ENCODE assay signal across 6 cellular contexts in the genomic region with DNA sequence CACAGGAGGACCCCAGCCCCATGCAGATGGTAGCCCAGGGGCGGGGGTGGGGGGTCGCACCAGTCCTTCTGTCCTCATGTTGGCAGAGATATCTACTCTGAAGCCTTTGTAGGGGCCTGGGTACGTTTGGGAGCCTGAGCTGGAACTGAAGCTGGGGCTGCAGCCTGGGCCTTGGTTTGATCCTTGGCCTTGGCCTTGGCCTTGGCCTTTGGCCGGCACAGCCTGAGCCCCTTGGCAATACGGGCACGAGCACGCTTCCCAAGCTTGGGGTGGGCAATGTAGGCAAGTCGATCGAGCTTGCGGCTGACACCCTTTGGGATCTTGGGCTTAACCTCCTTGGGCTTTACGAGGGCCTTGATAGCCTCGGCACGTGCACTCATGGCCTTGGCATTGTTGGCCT. TPM values are rescaled to one million over a fixed set of nuclear protein-coding genes. Genes with fewer than 3 reads are reported as not detected.
DNase-seq lines count a peak whose midpoint lies in the region; ATAC-seq and TF ChIP-seq lines count a peak whose summit lies in the region.
"Not testable (repeated sequence)": the region's sequence is repeated elsewhere in the genome, so short reads cannot be mapped to it uniquely, and the experiment has no call there.

No MANE protein-coding gene starts in this region.

- not testable (repeated sequence) for ATAC-seq in IMR-90 (ENCODE audit: low read depth)

- dilution Hi-C loops in IMR-90 (cut with HindIII; ENCODE audit: low sequenced_read_pairs, unreplicated experiment): not testable (repeated sequence)

- H2BK5ac ChIP-seq in IMR-90 (ENCODE audit: low read depth, low read length, poor library complexity, severe bottlenecking): not testable (repeated sequence)

- peak overlapping the region; percentile 98 for H3K4me3 Mint-ChIP-seq in activated naive CD4-positive, alpha-beta T cell treated with anti-CD3 and anti-CD28 coated beads for 36 hours
- peak overlapping the region; percentile 100 for H3K4me3 Mint-ChIP-seq in progenitor cell of endocrine pancreas (ENCODE audit: low read depth)

- peaks cover 31% of the 10 kb centered on the region for H3K36me3 ChIP-seq in IMR-90 (ENCODE audit: control insufficient read depth, insufficient read depth, low read length)

- H2AK9ac ChIP-seq in IMR-90 (replicated peaks; ENCODE audit: low read depth, low read length, poor library complexity): not testable (repeated sequence)

- H2BK120ac ChIP-seq in IMR-90 (ENCODE audit: low read depth, low read length): not testable (repeated sequence)

- WGBS in IMR-90 (ENCODE audit: extremely low coverage in 2 of 2, insufficient read length in 1 of 2), 2 experiments: no CpG with 5 or more reads among the region's 13 CpGs

- CTCF ChIA-PET in IMR-90 (lab: Yijun Ruan, JAX): not testable (repeated sequence)
- CTCF ChIA-PET in activated naive CD4-positive, alpha-beta T cell treated with anti-CD3 and anti-CD28 coated beads for 36 hours (lab: Charles Lee): interaction anchor here (1.1 kb wide), 1 partner anchor 232 kb away, joined by 3 read pairs; a partner anchor contains a TSS

- peak overlapping the region; percentile 100 for H3K27ac Mint-ChIP-seq in activated naive CD4-positive, alpha-beta T cell treated with anti-CD3 and anti-CD28 coated beads for 36 hours
- H3K27ac Mint-ChIP-seq in progenitor cell of endocrine pancreas: not testable (repeated sequence)

- not testable (repeated sequence) for H2AFZ ChIP-seq in IMR-90 (replicated peaks; ENCODE audit: low read length, poor library complexity)

- H3K36me3 Mint-ChIP-seq in activated naive CD4-positive, alpha-beta T cell treated with anti-CD3 and anti-CD28 coated beads for 36 hours (ENCODE audit: low read depth): peaks cover 43% of the 10 kb centered on the region
- H3K36me3 Mint-ChIP-seq in progenitor cell of endocrine pancreas (ENCODE audit: insufficient read depth): peaks cover 17% of the 10 kb centered on the region

- not testable (repeated sequence) for H3K4me3 ChIP-seq in IMR-90 (ENCODE audit: insufficient read depth, low read depth, low read length)

- H3K27ac ChIP-seq in C4-2B (peak overlapping the region; percentile 93; the same call in 1 of the 2 replicates), VCaP (peak overlapping the region; percentile 91), epithelial cell of prostate (peak overlapping the region; percentile 22)
- H3K27ac ChIP-seq in IMR-90 (ENCODE audit: insufficient read depth, low read length): not testable (repeated sequence)

- H3K23ac ChIP-seq in IMR-90 (ENCODE audit: low read depth, low read length): not testable (repeated sequence)

- not testable (repeated sequence) for H4K5ac ChIP-seq in IMR-90 (ENCODE audit: low read depth, low read length)

- H3K27me3 Mint-ChIP-seq in activated naive CD4-positive, alpha-beta T cell treated with anti-CD3 and anti-CD28 coated beads for 36 hours (ENCODE audit: low read depth); progenitor cell of endocrine pancreas: not testable (repeated sequence)

- in situ Hi-C loops in IMR-90 (cut with MboI; ENCODE audit: low sequenced_read_pairs): not testable (repeated sequence)

- not testable (repeated sequence) for H2AK5ac ChIP-seq in IMR-90 (ENCODE audit: low read depth, low read length)

- not testable (repeated sequence) for H3K27me3 ChIP-seq in IMR-90 (ENCODE audit: control insufficient read depth, insufficient read depth, low read length)

- POLR2A ChIA-PET in IMR-90 (lab: Charles Lee; ENCODE audit: unreplicated experiment): not testable (repeated sequence)

- not testable (repeated sequence) for H3K9me3 ChIP-seq in IMR-90 (ENCODE audit: control insufficient read depth, insufficient read depth, low read length)

- BruUV-seq in IMR-90 (replicated peaks; lab: Mats Ljungman, UMichigan): TSS peak; percentile 93

- peaks cover 24 to 47% of the 10 kb centered on the region in 2 experiments; a peak in 3 of 4 replicates for H3K79me1 ChIP-seq in IMR-90 (ENCODE audit: low read depth in 1 of 2, low read length in 2 of 2)

- H3K4ac ChIP-seq in IMR-90 (ENCODE audit: low read depth, low read length): not testable (repeated sequence)

- H3K9ac ChIP-seq in IMR-90 (ENCODE audit: low read depth, low read length): not testable (repeated sequence)

- not testable (repeated sequence) for TF ChIP-seq POLR2A in IMR-90 (IDR thresholded peaks at IDR 0.05; ENCODE audit: low read depth, low read length)

- TF ChIP-seq RAD21 in IMR-90 (IDR thresholded peaks at IDR 0.05; ENCODE audit: low read length): not testable (repeated sequence)

- peaks cover 11% of the 10 kb centered on the region for H3K4me1 ChIP-seq in IMR-90 (ENCODE audit: control insufficient read depth, insufficient read depth, low read length)

- H3K56ac ChIP-seq in IMR-90 (ENCODE audit: extremely low read depth, insufficient read depth, low read length): not testable (repeated sequence)

- peaks cover 28% of the 10 kb centered on the region for H3K4me1 Mint-ChIP-seq in activated naive CD4-positive, alpha-beta T cell treated with anti-CD3 and anti-CD28 coated beads for 36 hours (ENCODE audit: low read depth)
- H3K4me1 Mint-ChIP-seq in progenitor cell of endocrine pancreas (ENCODE audit: low read depth): peaks cover 19% of the 10 kb centered on the region

- not testable (repeated sequence) for DNase-seq in IMR-90; activated naive CD4-positive, alpha-beta T cell treated with anti-CD3 and anti-CD28 coated beads for 36 hours; epithelial cell of prostate (ENCODE audit: low read depth, low spot score); progenitor cell of endocrine pancreas (ENCODE audit: low spot score, unreplicated experiment)

- H3K9me1 ChIP-seq in IMR-90 (ENCODE audit: insufficient read depth, low read length): not testable (repeated sequence)

- not testable (repeated sequence) for H4K91ac ChIP-seq in IMR-90 (ENCODE audit: insufficient read depth, low read depth, low read length)

- H2BK15ac ChIP-seq in IMR-90 (ENCODE audit: low read depth, low read length): not testable (repeated sequence)

- intact Hi-C loops in IMR-90 (cut with micrococcal nuclease): loop anchor here (2.0 kb wide), 1 partner anchor 51 kb away; a partner anchor contains a TSS
- intact Hi-C loops in activated naive CD4-positive, alpha-beta T cell treated with anti-CD3 and anti-CD28 coated beads for 36 hours (cut with micrococcal nuclease): loop anchor here (1.0 to 10.0 kb wide), 3 partner anchors 46 to 691 kb away; a partner anchor contains a TSS

- not testable (repeated sequence) for H3K18ac ChIP-seq in IMR-90 (ENCODE audit: low read depth, low read length)

- not testable (repeated sequence) for TF ChIP-seq CTCF in C4-2B (conservative IDR thresholded peaks at IDR 0.05); IMR-90 (conservative IDR thresholded peaks at IDR 0.05; ENCODE audit: low read depth, low read length); VCaP (conservative IDR thresholded peaks at IDR 0.05); progenitor cell of endocrine pancreas (IDR thresholded peaks at IDR 0.05; ENCODE audit: unreplicated experiment)

- H4K20me1 ChIP-seq in IMR-90 (ENCODE audit: insufficient read depth, low read length): peaks cover 18% of the 10 kb centered on the region; the same call in 1 of the 2 replicates

- not testable (repeated sequence) for H4K8ac ChIP-seq in IMR-90 (ENCODE audit: low read depth in 2 of 2, low read length in 2 of 2)

- H3K14ac ChIP-seq in IMR-90 (replicated peaks; ENCODE audit: low read depth, low read length): not testable (repeated sequence)

- not testable (repeated sequence) for H3K4me2 ChIP-seq in IMR-90 (ENCODE audit: low read depth, low read length)

- H2BK20ac ChIP-seq in IMR-90 (ENCODE audit: low read depth, low read length): not testable (repeated sequence)

- not testable (repeated sequence) for H3K9me3 Mint-ChIP-seq in activated naive CD4-positive, alpha-beta T cell treated with anti-CD3 and anti-CD28 coated beads for 36 hours; progenitor cell of endocrine pancreas (ENCODE audit: low read depth)

RNA-seq across cellular contexts. Expression of a gene that starts 2.0 kb away (rescaled TPM):
- total RNA-seq in IMR-90 (2012; rRNA removed): 1,798 and 2,081 TPM in 2 replicates
- 2,126 and 2,187 TPM in 2 replicates for polyA plus RNA-seq in IMR-90 (2012; rRNA removed)
- 1,284 and 2,643 TPM in 2 replicates for polyA plus RNA-seq in IMR-90 (2012; cell fraction: cytosol; rRNA removed)
- polyA plus RNA-seq in IMR-90 (2012; cell fraction: nucleus; rRNA removed; ENCODE audit: low replicate concordance): 510 and 968 TPM in 2 replicates
- total RNA-seq in activated naive CD4-positive, alpha-beta T cell treated with anti-CD3 and anti-CD28 coated beads for 36 hours: 1,000 to 10,000 TPM; 1,927 to 1,957 TPM
- total RNA-seq in progenitor cell of endocrine pancreas: 1,205 and 1,236 TPM in 2 replicates

RNA-seq across cellular contexts. Expression of a gene that starts 10.3 kb away (rescaled TPM):
- total RNA-seq in IMR-90 (2012; rRNA removed) (21.1 and 22.0 TPM in 2 replicates), progenitor cell of endocrine pancreas (38.0 and 43.0 TPM in 2 replicates)
- polyA plus RNA-seq in IMR-90 (2012; rRNA removed): 44.8 and 47.1 TPM in 2 replicates
- 44.3 and 84.7 TPM in 2 replicates for polyA plus RNA-seq in IMR-90 (2012; cell fraction: cytosol; rRNA removed)
- polyA plus RNA-seq in IMR-90 (2012; cell fraction: nucleus; rRNA removed; ENCODE audit: low replicate concordance): 49.3 and 84.6 TPM in 2 replicates
- total RNA-seq in activated naive CD4-positive, alpha-beta T cell treated with anti-CD3 and anti-CD28 coated beads for 36 hours: 10 to 100 TPM; 62.1 to 68.9 TPM

RNA-seq across cellular contexts. Expression of a gene that starts 18.8 kb away (rescaled TPM):
- total RNA-seq in IMR-90 (2012; rRNA removed) (3.1 and 3.4 TPM in 2 replicates), progenitor cell of endocrine pancreas (16.4 and 19.4 TPM in 2 replicates)
- 10.0 and 12.2 TPM in 2 replicates for polyA plus RNA-seq in IMR-90 (2012; rRNA removed)
- polyA plus RNA-seq in IMR-90 (2012; cell fraction: cytosol; rRNA removed): 12.0 and 24.8 TPM in 2 replicates
- 3.6 and 5.7 TPM in 2 replicates for polyA plus RNA-seq in IMR-90 (2012; cell fraction: nucleus; rRNA removed; ENCODE audit: low replicate concordance)
- 1 to 10 TPM; 5.4 to 5.7 TPM for total RNA-seq in activated naive CD4-positive, alpha-beta T cell treated with anti-CD3 and anti-CD28 coated beads for 36 hours

RNA-seq across cellular contexts. Expression of a gene that starts 19.8 kb away (rescaled TPM):
- 6.4 and 7.2 TPM in 2 replicates for total RNA-seq in IMR-90 (2012; rRNA removed)
- polyA plus RNA-seq in IMR-90 (2012; rRNA removed): 28.3 and 30.4 TPM in 2 replicates
- 17.0 and 38.2 TPM in 2 replicates for polyA plus RNA-seq in IMR-90 (2012; cell fraction: cytosol; rRNA removed)
- 29.9 and 36.0 TPM in 2 replicates for polyA plus RNA-seq in IMR-90 (2012; cell fraction: nucleus; rRNA removed; ENCODE audit: low replicate concordance)
- total RNA-seq in activated naive CD4-positive, alpha-beta T cell treated with anti-CD3 and anti-CD28 coated beads for 36 hours: 10 to 100 TPM; 81.8 to 85.8 TPM
- total RNA-seq in progenitor cell of endocrine pancreas: 13.7 and 14.4 TPM in 2 replicates

RNA-seq across cellular contexts. Expression of a gene that starts 26.4 kb away (rescaled TPM):
- total RNA-seq in IMR-90 (2012; rRNA removed): 70.8 and 71.1 TPM in 2 replicates
- polyA plus RNA-seq in IMR-90 (2012; rRNA removed): 110 and 122 TPM in 2 replicates
- 83.1 and 134 TPM in 2 replicates for polyA plus RNA-seq in IMR-90 (2012; cell fraction: cytosol; rRNA removed)
- polyA plus RNA-seq in IMR-90 (2012; cell fraction: nucleus; rRNA removed; ENCODE audit: low replicate concordance): 274 and 587 TPM in 2 replicates
- total RNA-seq in activated naive CD4-positive, alpha-beta T cell treated with anti-CD3 and anti-CD28 coated beads for 36 hours: 1 to 10 TPM; 8.9 to 9.1 TPM
- total RNA-seq in progenitor cell of endocrine pancreas: 159 and 160 TPM in 2 replicates
